Comparison of ENCODE assay signal across 23 cellular contexts in the genomic region with DNA sequence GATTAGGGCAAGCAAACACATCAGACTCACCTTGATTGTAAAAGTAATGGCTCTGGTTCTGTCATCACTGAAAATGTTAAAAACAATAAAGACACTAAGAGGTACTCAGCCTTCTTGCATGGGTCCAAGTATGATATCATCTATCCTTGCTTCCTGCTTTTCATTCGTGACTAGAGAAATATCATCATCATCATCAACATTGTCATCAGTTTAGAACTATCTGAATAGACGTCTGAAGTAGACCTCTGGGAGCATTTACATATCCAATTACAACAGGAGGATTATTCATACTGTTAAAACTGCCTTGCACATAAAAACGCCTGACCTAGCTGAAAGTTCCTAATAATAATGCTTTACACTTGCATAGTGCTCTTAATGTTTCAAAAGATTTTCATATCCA.
"Had no signal": no experiment of that assay in that cellular context is flagged by ENCODE, and none has a peak within 500 bp of the region (broad histone marks: within the 10 kb centered on the region; RNA-seq: fewer than 3 reads in every experiment).

No MANE protein-coding gene starts in this region.

- H3K9me3 Mint-ChIP-seq: endodermal cell; nephron progenitor cell; stimulated activated memory B cell treated with anti-CD40 and anti-IgM and Interleukin-4, amounts not matched to agents 10 μg/mL and 1 μg/mL and 100 μg/mL, for 72 hours; stimulated activated naive CD8-positive, alpha-beta T cell treated with anti-CD3 and anti-CD28 coated beads, Interleukin-15, Interleukin-2, amounts not matched to agents 100 ng/mL and 50 ng/mL, for 24 hours had no signal

- H3K36me3 Mint-ChIP-seq: naive thymus-derived CD4-positive, alpha-beta T cell; stimulated activated memory B cell treated with anti-CD40 and anti-IgM and Interleukin-4, amounts not matched to agents 10 μg/mL and 1 μg/mL and 100 μg/mL, for 72 hours had no signal

- ATAC-seq: heart left ventricle; left colon; left ventricle myocardium superior; naive thymus-derived CD4-positive, alpha-beta T cell; psoas muscle; sciatic nerve; stimulated activated memory B cell treated with anti-CD40 and anti-IgM and Interleukin-4, amounts not matched to agents 10 μg/mL and 1 μg/mL and 100 μg/mL, for 72 hours had no signal

- H3K27ac ChIP-seq: heart left ventricle, neutrophil, psoas muscle, spleen, tibial artery, upper lobe of left lung, uterus had no signal

- H3K4me1 Mint-ChIP-seq: stimulated activated memory B cell treated with anti-CD40 and anti-IgM and Interleukin-4, amounts not matched to agents 10 μg/mL and 1 μg/mL and 100 μg/mL, for 72 hours had no signal

- H3K4me3 Mint-ChIP-seq: endodermal cell; naive thymus-derived CD4-positive, alpha-beta T cell; nephron progenitor cell; stimulated activated memory B cell treated with anti-CD40 and anti-IgM and Interleukin-4, amounts not matched to agents 10 μg/mL and 1 μg/mL and 100 μg/mL, for 72 hours; stimulated activated naive CD8-positive, alpha-beta T cell treated with anti-CD3 and anti-CD28 coated beads, Interleukin-15, Interleukin-2, amounts not matched to agents 100 ng/mL and 50 ng/mL, for 24 hours had no signal

- H3K27ac Mint-ChIP-seq: endodermal cell; naive thymus-derived CD4-positive, alpha-beta T cell; nephron progenitor cell; stimulated activated memory B cell treated with anti-CD40 and anti-IgM and Interleukin-4, amounts not matched to agents 10 μg/mL and 1 μg/mL and 100 μg/mL, for 72 hours; stimulated activated naive CD8-positive, alpha-beta T cell treated with anti-CD3 and anti-CD28 coated beads, Interleukin-15, Interleukin-2, amounts not matched to agents 100 ng/mL and 50 ng/mL, for 24 hours had no signal

- H3K36me3 ChIP-seq: heart left ventricle, neutrophil, spleen, tibial artery, upper lobe of left lung, uterus had no signal

- H3K9me3 ChIP-seq: heart left ventricle, neutrophil, psoas muscle, spleen, tibial artery, upper lobe of left lung, uterus had no signal

- H3K4me1 ChIP-seq: heart left ventricle, psoas muscle, spleen, tibial artery, upper lobe of left lung, uterus had no signal

- H3K4me3 ChIP-seq: heart left ventricle, psoas muscle, spleen, tibial artery, upper lobe of left lung, uterus had no signal

- DNase-seq: dermis blood vessel endothelial cell; endodermal cell; erythroblast; heart left ventricle; hippocampal formation; left colon; left ventricle myocardium superior; mesendoderm; naive thymus-derived CD4-positive, alpha-beta T cell; nephron progenitor cell; psoas muscle; retina; spleen; stimulated activated CD4-positive, alpha-beta T cell treated with anti-CD3 and anti-CD28 coated beads, Interleukin-15, amount 100 ng/mL, for 24 hours; stimulated activated CD4-positive, alpha-beta T cell treated with anti-CD3 and anti-CD28 coated beads, Interleukin-1b, Interleukin-23, amount 100 ng/mL, for 48 hours; stimulated activated CD4-positive, alpha-beta T cell treated with anti-CD3 and anti-CD28 coated beads, Interleukin-4, amount 100 ng/mL, for 24 hours; tibial artery; upper lobe of left lung; uterus had no signal
